In the genomic region with DNA sequence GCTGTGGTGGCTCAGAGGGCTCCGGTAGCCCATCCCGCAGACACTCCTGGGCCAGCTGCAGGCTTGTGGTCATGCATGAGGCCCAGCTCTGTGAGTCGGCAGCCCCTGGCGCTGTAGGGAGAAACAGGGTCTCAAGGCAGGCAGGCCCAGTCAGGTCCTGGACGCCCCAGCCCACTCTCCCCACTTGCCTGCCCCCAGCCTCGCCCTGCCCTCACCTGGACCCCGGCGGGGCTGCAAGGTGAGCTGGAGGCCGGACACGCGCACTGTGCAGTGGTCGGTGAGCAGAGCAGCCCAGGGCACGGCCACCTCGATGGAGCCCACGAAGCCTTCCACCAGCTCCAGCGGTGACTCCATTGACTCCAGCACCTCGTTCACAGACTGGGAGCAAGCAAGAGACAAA, we compare ENCODE assay signal across 34 cellular contexts. TPM values are rescaled to one million over a fixed set of nuclear protein-coding genes. Genes with fewer than 3 reads are reported as not detected.
"Had no signal": no experiment of that assay in that cellular context is flagged by ENCODE, and none has a peak within 500 bp of the region (broad histone marks: within the 10 kb centered on the region; RNA-seq: fewer than 3 reads in every experiment).

No MANE protein-coding gene starts in this region.

- H3K4me3 Mint-ChIP-seq: activated naive CD4-positive, alpha-beta T cell treated with anti-CD3 and anti-CD28 coated beads for 36 hours; activated naive CD8-positive, alpha-beta T cell treated with anti-CD3 and anti-CD28 coated beads for 36 hours had no signal

- H3K27ac Mint-ChIP-seq: activated naive CD4-positive, alpha-beta T cell treated with anti-CD3 and anti-CD28 coated beads for 36 hours; activated naive CD8-positive, alpha-beta T cell treated with anti-CD3 and anti-CD28 coated beads for 36 hours; activated T-cell treated with anti-CD3 and anti-CD28 coated beads, Interleukin-2, amount 50 U/mL, for 72 hours; progenitor cell of endocrine pancreas had no signal

- H3K27me3 Mint-ChIP-seq: activated naive CD8-positive, alpha-beta T cell treated with anti-CD3 and anti-CD28 coated beads for 36 hours; progenitor cell of endocrine pancreas had no signal

- H3K9me3 Mint-ChIP-seq: activated naive CD4-positive, alpha-beta T cell treated with anti-CD3 and anti-CD28 coated beads for 36 hours; activated naive CD8-positive, alpha-beta T cell treated with anti-CD3 and anti-CD28 coated beads for 36 hours; activated T-cell treated with anti-CD3 and anti-CD28 coated beads, Interleukin-2, amount 50 U/mL, for 72 hours had no signal

- DNase-seq: activated CD4-positive, alpha-beta T cell treated with anti-CD3 and anti-CD28 coated beads for 4 hours; activated CD4-positive, alpha-beta T cell treated with anti-CD3 and anti-CD28 coated beads, Interleukin-2, amount 50 U/mL, for 4 hours; activated effector memory CD4-positive, alpha-beta T cell treated with anti-CD3 and anti-CD28 coated beads, Interleukin-2, amount 50 U/mL, for 16 hours; activated naive CD4-positive, alpha-beta T cell treated with anti-CD3 and anti-CD28 coated beads for 36 hours; activated naive CD8-positive, alpha-beta T cell treated with anti-CD3 and anti-CD28 coated beads for 36 hours; activated T-cell treated with anti-CD3 and anti-CD28 coated beads for 4 hours; activated T-cell treated with anti-CD3 and anti-CD28 coated beads, Interleukin-2, amount 50 U/mL, for 72 hours; amniotic stem cell; caudate nucleus; kidney; left colon; mammary epithelial cell; ovary; stimulated activated CD4-positive, alpha-beta T cell treated with anti-CD3 and anti-CD28 coated beads, Interleukin-15, amount 100 ng/mL, for 24 hours; stimulated activated CD4-positive, alpha-beta T cell treated with anti-CD3 and anti-CD28 coated beads, Interleukin-2, amount 100 ng/mL, for 24 hours; stimulated activated naive CD4-positive, alpha-beta T cell; T-helper 9 cell had no signal

- H3K4me3 ChIP-seq: gastroesophageal sphincter, hepatocyte, ovary, skin epidermis, tibial nerve had no signal

- H3K4me2 ChIP-seq: hepatocyte had no signal

- H3K9me3 ChIP-seq: gastroesophageal sphincter, ovary, tibial nerve had no signal

- H3K27me3 ChIP-seq: gastroesophageal sphincter, hepatocyte, ovary, tibial nerve had no signal

- H3K36me3 ChIP-seq: ovary had no signal

- ATAC-seq: activated T-cell treated with anti-CD3 and anti-CD28 coated beads, Interleukin-2, amount 50 U/mL, for 72 hours; gastroesophageal sphincter; left colon; sciatic nerve had no signal

- H3K27ac ChIP-seq: gastroesophageal sphincter, hepatocyte, ovary, skin epidermis, tibial nerve, VCaP had no signal

- H2AFZ ChIP-seq: hepatocyte had no signal

RNA-seq across cellular contexts. Expression of gene GPHA2, which starts 21.6 kb away (rescaled TPM):
- total RNA-seq: activated naive CD4-positive, alpha-beta T cell treated with anti-CD3 and anti-CD28 coated beads for 36 hours; activated naive CD8-positive, alpha-beta T cell treated with anti-CD3 and anti-CD28 coated beads for 36 hours; astrocyte; endothelial cell of umbilical vein; fibroblast of lung; fibroblast of villous mesenchyme; gastroesophageal sphincter; hepatocyte; kidney; left colon; liver; mammary epithelial cell; renal cortical epithelial cell; sciatic nerve; temporal lobe; tibial nerve; urinary bladder had no signal
- polyA plus RNA-seq: endothelial cell of umbilical vein, esophagus, fibroblast of lung, hepatocyte, liver, mammary epithelial cell, urinary bladder had no signal

RNA-seq across cellular contexts. Expression of gene MAJIN, which starts 57.8 kb away (rescaled TPM):
- total RNA-seq: astrocyte, endothelial cell of umbilical vein, fibroblast of lung, fibroblast of villous mesenchyme, gastroesophageal sphincter, hepatocyte, kidney, left colon, liver, mammary epithelial cell, mucosa of gallbladder, progenitor cell of endocrine pancreas, renal cortical epithelial cell, sciatic nerve, temporal lobe, tibial nerve, urinary bladder had no signal
- polyA plus RNA-seq: esophagus, fibroblast of lung, hepatocyte, mammary epithelial cell, ovary, urinary bladder had no signal
